Comparison of ENCODE assay signal across 9 cellular contexts in the genomic region with DNA sequence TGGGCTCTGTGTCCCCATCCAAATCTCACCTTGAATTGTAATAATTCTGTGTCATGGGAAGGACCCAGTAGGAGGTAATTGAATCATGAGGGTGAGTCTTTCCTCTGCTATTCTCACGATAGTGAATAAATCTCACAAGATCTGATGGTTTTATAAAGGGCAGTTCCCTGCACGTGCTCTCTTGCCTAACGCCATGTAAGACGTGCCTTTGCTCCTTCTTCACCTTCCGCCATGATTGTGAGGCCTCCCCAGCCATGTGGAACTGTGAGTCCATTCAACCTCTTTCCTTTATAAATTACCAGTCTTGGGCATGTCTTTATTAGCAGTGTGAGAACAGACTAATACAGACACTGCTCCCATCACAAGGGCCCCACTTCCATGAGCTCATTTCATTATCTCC. TPM values are rescaled to one million over a fixed set of nuclear protein-coding genes. Genes with fewer than 3 reads are reported as not detected.
"Had no signal": no experiment of that assay in that cellular context is flagged by ENCODE, and none has a peak within 500 bp of the region (broad histone marks: within the 10 kb centered on the region; RNA-seq: fewer than 3 reads in every experiment).

No MANE protein-coding gene starts in this region.

RNA-seq across cellular contexts. Expression of a gene that starts 3.2 kb away (rescaled TPM):
- total RNA-seq: OCI-LY7, PC-3, PC-9, Peyer's patch, Right ventricle myocardium inferior, Right ventricle myocardium superior, RPMI7951, SK-MEL-5 had no signal
- polyA plus RNA-seq: SK-N-SH had no signal
